ENCODE assay signal across 27 cellular contexts in genomic region chr3:94564247-94564646, GRCh38.
"Had no signal": no experiment of that assay in that cellular context is flagged by ENCODE, and none has a peak within 500 bp of the region (broad histone marks: within the 10 kb centered on the region; RNA-seq: fewer than 3 reads in every experiment).

No MANE protein-coding gene starts in this region.

- H3K4me1 ChIP-seq: neural progenitor cell, parathyroid adenoma, psoas muscle, sigmoid colon, stomach, thyroid gland, tibial nerve, upper lobe of left lung, vagina had no signal

- H3K4me3 Mint-ChIP-seq: nephron; neural progenitor cell; stimulated activated effector memory CD8-positive, alpha-beta T cell treated with anti-CD3 and anti-CD28 coated beads, Interleukin-12 subunit alpha, Interleukin-12 subunit beta, amount 100 ng/mL, for 72 hours; stimulated activated naive B cell treated with anti-CD40 and anti-IgM and Interleukin-4, amounts not matched to agents 10 μg/mL and 1 μg/mL and 100 μg/mL, for 72 hours; stimulated activated naive CD8-positive, alpha-beta T cell treated with anti-CD3 and anti-CD28 coated beads, Interleukin-15, Interleukin-2, amounts not matched to agents 100 ng/mL and 50 ng/mL, for 24 hours had no signal

- ATAC-seq: psoas muscle; right cardiac atrium; right lobe of liver; stimulated activated effector memory CD8-positive, alpha-beta T cell treated with anti-CD3 and anti-CD28 coated beads, Interleukin-12 subunit alpha, Interleukin-12 subunit beta, amount 100 ng/mL, for 72 hours; stimulated activated naive B cell treated with anti-CD40 and anti-IgM and Interleukin-4, amounts not matched to agents 10 μg/mL and 1 μg/mL and 100 μg/mL, for 72 hours had no signal

- H3K4me1 Mint-ChIP-seq: nephron; neural progenitor cell; stimulated activated effector memory CD8-positive, alpha-beta T cell treated with anti-CD3 and anti-CD28 coated beads, Interleukin-12 subunit alpha, Interleukin-12 subunit beta, amount 100 ng/mL, for 72 hours; stimulated activated naive B cell treated with anti-CD40 and anti-IgM and Interleukin-4, amounts not matched to agents 10 μg/mL and 1 μg/mL and 100 μg/mL, for 72 hours had no signal

- H3K9me3 ChIP-seq: ovary, psoas muscle, right lobe of liver, sigmoid colon, stomach, thoracic aorta, thyroid gland, tibial nerve, vagina had no signal

- DNase-seq: occipital lobe; ovary; posterior cingulate gyrus; psoas muscle; right cardiac atrium; right lobe of liver; sigmoid colon; small intestine; stimulated activated CD4-positive, alpha-beta T cell treated with anti-CD3 and anti-CD28 coated beads, Interleukin-15, amount 100 ng/mL, for 24 hours; stimulated activated CD4-positive, alpha-beta T cell treated with anti-CD3 and anti-CD28 coated beads, Interleukin-2, amount 100 ng/mL, for 24 hours; stimulated activated CD4-positive, alpha-beta T cell treated with anti-CD3 and anti-CD28 coated beads, Interleukin-2, amount 100 ng/mL, for 48 hours; stimulated activated CD4-positive, alpha-beta T cell treated with anti-CD3 and anti-CD28 coated beads, Interleukin-4, amount 100 ng/mL, for 24 hours; stimulated activated naive B cell treated with anti-CD40 and anti-IgM and Interleukin-4, amounts not matched to agents 10 μg/mL and 1 μg/mL and 100 μg/mL, for 72 hours; stimulated activated naive CD4-positive, alpha-beta T cell treated with Interleukin-2 at 50 U/mL for 16 hours; stomach; thyroid gland; trophoblast cell; upper lobe of left lung had no signal

- H3K9me3 Mint-ChIP-seq: nephron, neural progenitor cell had no signal

- H3K36me3 ChIP-seq: neural progenitor cell, ovary, right lobe of liver, sigmoid colon, stomach, thoracic aorta, thyroid gland, tibial nerve, upper lobe of left lung, vagina had no signal

- H3K27ac ChIP-seq: neural progenitor cell, ovary, parathyroid adenoma, psoas muscle, right lobe of liver, sigmoid colon, stomach, thoracic aorta, thyroid gland, tibial nerve, upper lobe of left lung, vagina had no signal

- H3K36me3 Mint-ChIP-seq: neural progenitor cell; stimulated activated effector memory CD8-positive, alpha-beta T cell treated with anti-CD3 and anti-CD28 coated beads, Interleukin-12 subunit alpha, Interleukin-12 subunit beta, amount 100 ng/mL, for 72 hours; stimulated activated naive B cell treated with anti-CD40 and anti-IgM and Interleukin-4, amounts not matched to agents 10 μg/mL and 1 μg/mL and 100 μg/mL, for 72 hours had no signal

- H3K4me3 ChIP-seq: neural progenitor cell, ovary, psoas muscle, right lobe of liver, sigmoid colon, stomach, thoracic aorta, thyroid gland, tibial nerve, upper lobe of left lung, vagina had no signal

- H3K27ac Mint-ChIP-seq: nephron; neural progenitor cell; progenitor cell of endocrine pancreas; stimulated activated effector memory CD8-positive, alpha-beta T cell treated with anti-CD3 and anti-CD28 coated beads, Interleukin-12 subunit alpha, Interleukin-12 subunit beta, amount 100 ng/mL, for 72 hours; stimulated activated naive B cell treated with anti-CD40 and anti-IgM and Interleukin-4, amounts not matched to agents 10 μg/mL and 1 μg/mL and 100 μg/mL, for 72 hours; stimulated activated naive CD8-positive, alpha-beta T cell treated with anti-CD3 and anti-CD28 coated beads, Interleukin-15, Interleukin-2, amounts not matched to agents 100 ng/mL and 50 ng/mL, for 24 hours had no signal

- H3K27me3 ChIP-seq: neural progenitor cell, ovary, right lobe of liver, sigmoid colon, stomach, thyroid gland, tibial nerve, upper lobe of left lung, vagina had no signal

- H3K27me3 Mint-ChIP-seq: progenitor cell of endocrine pancreas; stimulated activated naive B cell treated with anti-CD40 and anti-IgM and Interleukin-4, amounts not matched to agents 10 μg/mL and 1 μg/mL and 100 μg/mL, for 72 hours; stimulated activated naive CD8-positive, alpha-beta T cell treated with anti-CD3 and anti-CD28 coated beads, Interleukin-15, Interleukin-2, amounts not matched to agents 100 ng/mL and 50 ng/mL, for 24 hours had no signal
